Comparison of ENCODE assay signal across 1 cellular context in the genomic region with DNA sequence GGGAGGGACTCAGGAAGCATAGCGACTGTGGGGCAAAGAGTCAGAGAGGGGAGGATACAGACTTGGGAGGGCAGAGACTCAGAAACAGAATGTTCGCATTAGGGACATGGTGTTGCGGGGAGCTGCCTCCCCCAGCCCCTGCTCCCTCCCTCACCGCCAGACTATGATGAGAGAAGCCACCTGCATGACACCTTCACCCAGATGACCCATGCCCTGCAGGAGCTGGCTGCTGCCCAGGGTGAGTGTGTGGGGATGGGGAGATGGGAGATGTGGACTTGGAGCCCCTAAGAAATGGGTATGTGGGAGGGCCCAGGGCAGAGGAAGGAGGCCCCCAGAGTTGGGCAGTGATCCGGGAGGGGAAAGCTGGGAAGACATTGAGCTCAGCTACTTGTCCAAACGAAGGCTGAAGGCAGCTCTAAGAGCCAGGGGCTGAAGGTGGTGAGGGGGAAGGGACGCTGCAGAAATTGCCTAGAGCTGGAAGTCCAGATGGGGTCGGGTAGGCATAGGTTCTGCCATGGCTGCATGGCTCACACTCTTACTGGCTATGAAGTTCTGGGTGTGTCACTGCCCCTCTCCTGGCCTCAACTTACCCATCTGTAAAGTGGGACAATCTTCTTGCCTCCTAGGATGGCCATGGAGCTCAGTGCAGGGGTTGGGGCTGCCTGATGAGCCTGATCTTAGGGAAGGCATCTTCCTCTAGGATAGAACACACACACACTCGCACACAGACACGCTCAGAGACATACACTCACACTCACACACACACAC.
TF ChIP-seq lines count a peak whose summit lies in the region.

No MANE protein-coding gene starts in this region.

TF ChIP-seq in WTC11, 78 proteins besides CTCF, POLR2A, EP300 and RAD21 (continued from another document):
- TF ChIP-seq, protein P1, sequence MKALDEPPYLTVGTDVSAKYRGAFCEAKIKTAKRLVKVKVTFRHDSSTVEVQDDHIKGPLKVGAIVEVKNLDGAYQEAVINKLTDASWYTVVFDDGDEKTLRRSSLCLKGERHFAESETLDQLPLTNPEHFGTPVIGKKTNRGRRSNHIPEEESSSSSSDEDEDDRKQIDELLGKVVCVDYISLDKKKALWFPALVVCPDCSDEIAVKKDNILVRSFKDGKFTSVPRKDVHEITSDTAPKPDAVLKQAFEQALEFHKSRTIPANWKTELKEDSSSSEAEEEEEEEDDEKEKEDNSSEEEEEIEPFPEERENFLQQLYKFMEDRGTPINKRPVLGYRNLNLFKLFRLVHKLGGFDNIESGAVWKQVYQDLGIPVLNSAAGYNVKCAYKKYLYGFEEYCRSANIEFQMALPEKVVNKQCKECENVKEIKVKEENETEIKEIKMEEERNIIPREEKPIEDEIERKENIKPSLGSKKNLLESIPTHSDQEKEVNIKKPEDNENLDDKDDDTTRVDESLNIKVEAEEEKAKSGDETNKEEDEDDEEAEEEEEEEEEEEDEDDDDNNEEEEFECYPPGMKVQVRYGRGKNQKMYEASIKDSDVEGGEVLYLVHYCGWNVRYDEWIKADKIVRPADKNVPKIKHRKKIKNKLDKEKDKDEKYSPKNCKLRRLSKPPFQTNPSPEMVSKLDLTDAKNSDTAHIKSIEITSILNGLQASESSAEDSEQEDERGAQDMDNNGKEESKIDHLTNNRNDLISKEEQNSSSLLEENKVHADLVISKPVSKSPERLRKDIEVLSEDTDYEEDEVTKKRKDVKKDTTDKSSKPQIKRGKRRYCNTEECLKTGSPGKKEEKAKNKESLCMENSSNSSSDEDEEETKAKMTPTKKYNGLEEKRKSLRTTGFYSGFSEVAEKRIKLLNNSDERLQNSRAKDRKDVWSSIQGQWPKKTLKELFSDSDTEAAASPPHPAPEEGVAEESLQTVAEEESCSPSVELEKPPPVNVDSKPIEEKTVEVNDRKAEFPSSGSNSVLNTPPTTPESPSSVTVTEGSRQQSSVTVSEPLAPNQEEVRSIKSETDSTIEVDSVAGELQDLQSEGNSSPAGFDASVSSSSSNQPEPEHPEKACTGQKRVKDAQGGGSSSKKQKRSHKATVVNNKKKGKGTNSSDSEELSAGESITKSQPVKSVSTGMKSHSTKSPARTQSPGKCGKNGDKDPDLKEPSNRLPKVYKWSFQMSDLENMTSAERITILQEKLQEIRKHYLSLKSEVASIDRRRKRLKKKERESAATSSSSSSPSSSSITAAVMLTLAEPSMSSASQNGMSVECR (CRISPR knock-in tag; IDR thresholded peaks at IDR 0.05; ENCODE audit: borderline replicate concordance), result no peak
- TF ChIP-seq, protein P2, sequence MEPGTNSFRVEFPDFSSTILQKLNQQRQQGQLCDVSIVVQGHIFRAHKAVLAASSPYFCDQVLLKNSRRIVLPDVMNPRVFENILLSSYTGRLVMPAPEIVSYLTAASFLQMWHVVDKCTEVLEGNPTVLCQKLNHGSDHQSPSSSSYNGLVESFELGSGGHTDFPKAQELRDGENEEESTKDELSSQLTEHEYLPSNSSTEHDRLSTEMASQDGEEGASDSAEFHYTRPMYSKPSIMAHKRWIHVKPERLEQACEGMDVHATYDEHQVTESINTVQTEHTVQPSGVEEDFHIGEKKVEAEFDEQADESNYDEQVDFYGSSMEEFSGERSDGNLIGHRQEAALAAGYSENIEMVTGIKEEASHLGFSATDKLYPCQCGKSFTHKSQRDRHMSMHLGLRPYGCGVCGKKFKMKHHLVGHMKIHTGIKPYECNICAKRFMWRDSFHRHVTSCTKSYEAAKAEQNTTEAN (CRISPR knock-in tag; IDR thresholded peaks at IDR 0.05), result no peak
- no peak for TF ChIP-seq TP53 (CRISPR knock-in tag; IDR thresholded peaks at IDR 0.05)
- TF ChIP-seq, protein P3, sequence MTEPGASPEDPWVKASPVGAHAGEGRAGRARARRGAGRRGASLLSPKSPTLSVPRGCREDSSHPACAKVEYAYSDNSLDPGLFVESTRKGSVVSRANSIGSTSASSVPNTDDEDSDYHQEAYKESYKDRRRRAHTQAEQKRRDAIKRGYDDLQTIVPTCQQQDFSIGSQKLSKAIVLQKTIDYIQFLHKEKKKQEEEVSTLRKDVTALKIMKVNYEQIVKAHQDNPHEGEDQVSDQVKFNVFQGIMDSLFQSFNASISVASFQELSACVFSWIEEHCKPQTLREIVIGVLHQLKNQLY (CRISPR knock-in tag; IDR thresholded peaks at IDR 0.05), result no peak
- no peak for TF ChIP-seq ZNF317 (CRISPR knock-in tag; IDR thresholded peaks at IDR 0.05; ENCODE audit: borderline replicate concordance, low read depth)
- TF ChIP-seq GRHL2 (CRISPR knock-in tag; IDR thresholded peaks at IDR 0.05; ENCODE audit: insufficient replicate concordance, severe bottlenecking), result no peak
- TF ChIP-seq ESRRA (CRISPR knock-in tag; IDR thresholded peaks at IDR 0.05; ENCODE audit: borderline replicate concordance), result no peak
- no peak for TF ChIP-seq SMAD4 (CRISPR knock-in tag; IDR thresholded peaks at IDR 0.05)
- TF ChIP-seq FOXJ3 (CRISPR knock-in tag; IDR thresholded peaks at IDR 0.05; ENCODE audit: borderline replicate concordance), result no peak
- TF ChIP-seq ZNF423 (CRISPR knock-in tag; IDR thresholded peaks at IDR 0.05), result no peak
- TF ChIP-seq, protein P4, sequence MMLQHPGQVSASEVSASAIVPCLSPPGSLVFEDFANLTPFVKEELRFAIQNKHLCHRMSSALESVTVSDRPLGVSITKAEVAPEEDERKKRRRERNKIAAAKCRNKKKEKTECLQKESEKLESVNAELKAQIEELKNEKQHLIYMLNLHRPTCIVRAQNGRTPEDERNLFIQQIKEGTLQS (CRISPR knock-in tag; conservative IDR thresholded peaks at IDR 0.05), result no peak
